Comparison of ENCODE assay signal across 14 cellular contexts in genomic region chr1:198212675-198213074, GRCh38. TPM values are rescaled to one million over a fixed set of nuclear protein-coding genes. Genes with fewer than 3 reads are reported as not detected.
A peak's percentile ranks its signal among the peaks of the same experiment; 100 is the strongest.
DNase-seq lines count a peak whose midpoint lies in the region; ATAC-seq and TF ChIP-seq lines count a peak whose summit lies in the region.
"Had no signal": no experiment of that assay in that cellular context is flagged by ENCODE, and none has a peak within 500 bp of the region (broad histone marks: within the 10 kb centered on the region; RNA-seq: fewer than 3 reads in every experiment).

No MANE protein-coding gene starts in this region.

- DNase-seq in AG09319 (ENCODE audit: extremely low read depth, low read depth) (peak; percentile 35), HS-27A (ENCODE audit: low read depth) (peak; percentile 20), brain microvascular endothelial cell (peak; percentile 90), lower lobe of right lung (no peak), stomach (no peak), glutamatergic neuron (no peak)
- DNase-seq: activated CD8-positive, alpha-beta memory T cell treated with anti-CD3 and anti-CD28 coated beads, Interleukin-2, amount 50 U/mL, for 4 hours; aorta; islet precursor cell; NCI-H1436 treated with DMSO at 0.1 percent for 48 hours; T-helper 9 cell had no signal

- no peaks in the 10 kb centered on the region for H3K4me1 Mint-ChIP-seq in glutamatergic neuron (ENCODE audit: low read depth, unreplicated experiment)

- H3K27me3 Mint-ChIP-seq in glutamatergic neuron (ENCODE audit: unreplicated experiment), result no peaks in the 10 kb centered on the region
- H3K27me3 Mint-ChIP-seq: CD4-positive, alpha-beta memory T cell had no signal

- no peak overlapping the region for H3K4me3 ChIP-seq in brain microvascular endothelial cell (ENCODE audit: low read depth, low read length)
- no peak overlapping the region for H3K4me3 ChIP-seq in lower lobe of right lung
- H3K4me3 ChIP-seq in stomach, result no peak overlapping the region

- peaks cover 14% of the 10 kb centered on the region for H3K9me3 ChIP-seq in lower lobe of right lung
- H3K9me3 ChIP-seq in stomach, result peaks cover 0 to 11% (median 3%) of the 10 kb centered on the region in 4 donors

- no peak for TF ChIP-seq POLR2A in stomach (IDR thresholded peaks at IDR 0.05)

- H3K4me1 ChIP-seq in lower lobe of right lung, result no peaks in the 10 kb centered on the region
- peaks cover 0 to 7% (median 2%) of the 10 kb centered on the region in 4 donors for H3K4me1 ChIP-seq in stomach

- no peak overlapping the region for H3K27ac Mint-ChIP-seq in glutamatergic neuron (ENCODE audit: unreplicated experiment)

- intact Hi-C loops in lower lobe of right lung (cut with DNase I) (no loop called here), stomach (cut with DNase I; ENCODE audit: low total_unique reads) (no loop called here)

- H3K4me3 Mint-ChIP-seq in glutamatergic neuron (ENCODE audit: unreplicated experiment), result no peak overlapping the region
- H3K4me3 Mint-ChIP-seq: CD4-positive, alpha-beta memory T cell had no signal

- peaks cover 21% of the 10 kb centered on the region for H3K36me3 Mint-ChIP-seq in glutamatergic neuron (ENCODE audit: unreplicated experiment)

- in situ Hi-C loops in brain microvascular endothelial cell (cut with HindIII; ENCODE audit: low pct_ligation_motif_present, low sequenced_read_pairs), result no loop called here

- H3K27ac ChIP-seq in brain microvascular endothelial cell (peak overlapping the region; percentile 56), lower lobe of right lung (no peak overlapping the region), stomach (no peak overlapping the region)

- WGBS in stomach, 5 donors, result 85 to 100% (median 97%) methylated on average over 3 of the region's 3 CpGs

- H3K27me3 ChIP-seq in brain microvascular endothelial cell (replicated peaks), result no peaks in the 10 kb centered on the region
- no peaks in the 10 kb centered on the region for H3K27me3 ChIP-seq in lower lobe of right lung (ENCODE audit: low read depth)
- no peaks in the 10 kb centered on the region for H3K27me3 ChIP-seq in stomach

- no peak for TF ChIP-seq EP300 in stomach (IDR thresholded peaks at IDR 0.05)

- peaks cover 3% of the 10 kb centered on the region for H3K9me3 Mint-ChIP-seq in glutamatergic neuron (ENCODE audit: unreplicated experiment)

- H3K36me3 ChIP-seq in brain microvascular endothelial cell (replicated peaks), result peaks cover 15% of the 10 kb centered on the region
- peaks cover 10% of the 10 kb centered on the region for H3K36me3 ChIP-seq in lower lobe of right lung
- H3K36me3 ChIP-seq in stomach, result peaks cover 0 to 16% (median 14%) of the 10 kb centered on the region in 4 donors

- ATAC-seq in lower lobe of right lung, result peak; percentile 9 to 14
- no peak for ATAC-seq in GM18867 (IDR thresholded peaks at IDR 0.05; ENCODE audit: unreplicated experiment)
- no peak for ATAC-seq in GM18519 (IDR thresholded peaks at IDR 0.05; ENCODE audit: low FRiP score, unreplicated experiment)

- TF ChIP-seq CTCF in AG09319 (IDR thresholded peaks at IDR 0.05; ENCODE audit: low read depth, low read length) (no peak), brain microvascular endothelial cell (IDR thresholded peaks at IDR 0.05; ENCODE audit: low read depth, low read length, missing control alignments) (peak; percentile 42), lower lobe of right lung (IDR thresholded peaks at IDR 0.05) (no peak), stomach (IDR thresholded peaks at IDR 0.05) (no peak), glutamatergic neuron (IDR thresholded peaks at IDR 0.05; ENCODE audit: partially characterized antibody, unreplicated experiment) (no peak)

RNA-seq across cellular contexts. Expression of gene NEK7, which starts 55.9 kb away (rescaled TPM):
- total RNA-seq in lower lobe of right lung (98.1 TPM), stomach (100 to 1,000 TPM in 1 of 5 donors, 10 to 100 TPM in 4; 33.3 to 116 (median 42.0) TPM), glutamatergic neuron (ENCODE audit: unreplicated experiment) (11.5 TPM)
- polyA plus RNA-seq in stomach, result 10 to 100 TPM; 13.2 to 29.8 (median 24.8) TPM

Comparison
In these comparisons a context has a peak if more than half of its experiments do, and no peak if none do; other contexts are left out.
1. DNase-seq: peak in AG09319 (single experiment), HS-27A (single experiment) and brain microvascular endothelial cell (single experiment); none in lower lobe of right lung (single experiment), stomach (single experiment) and glutamatergic neuron (single experiment).
2. ATAC-seq: peak in lower lobe of right lung (2 of 2); none in GM18867 (single experiment) and GM18519 (single experiment).